ENCODE assay signal across 2 cellular contexts in genomic region chr10:87219370-87219769, GRCh38. TPM values are rescaled to one million over a fixed set of nuclear protein-coding genes. Genes with fewer than 3 reads are reported as not detected.
"Had no signal": no experiment of that assay in that cellular context is flagged by ENCODE, and none has a peak within 500 bp of the region (broad histone marks: within the 10 kb centered on the region; RNA-seq: fewer than 3 reads in every experiment).

No MANE protein-coding gene starts in this region.

RNA-seq across cellular contexts. Expression of gene NUTM2A, which starts 5.9 kb away (rescaled TPM):
- total RNA-seq: RPMI7951 had no signal
- polyA plus RNA-seq: IgD-negative memory B cell had no signal
